ENCODE assay signal across 15 cellular contexts in genomic region chr1:43421976-43422750, GRCh38.
"Had no signal": no experiment of that assay in that cellular context is flagged by ENCODE, and none has a peak within 500 bp of the region (broad histone marks: within the 10 kb centered on the region; RNA-seq: fewer than 3 reads in every experiment).

No MANE protein-coding gene starts in this region.

- H3K27ac ChIP-seq: gastroesophageal sphincter, heart right ventricle, pancreas, tibial artery, uterus had no signal

- H3K27me3 ChIP-seq: gastroesophageal sphincter, heart right ventricle, pancreas, tibial artery, uterus had no signal

- H3K9me3 ChIP-seq: gastroesophageal sphincter, heart right ventricle, pancreas, tibial artery, uterus had no signal

- H3K36me3 ChIP-seq: uterus had no signal

- H3K4me1 ChIP-seq: gastroesophageal sphincter, heart right ventricle, pancreas, tibial artery, uterus had no signal

- DNase-seq: activated CD4-positive, alpha-beta T cell treated with anti-CD3 and anti-CD28 coated beads, Interleukin-2, amount 50 U/mL, for 4 hours; activated naive CD4-positive, alpha-beta T cell treated with anti-CD3 and anti-CD28 coated beads, Interleukin-2, amount 10 ng/mL, durations not matched to agents 7 days and 5 days; activated T-cell treated with anti-CD3 and anti-CD28 coated beads, Interleukin-2, amount 50 U/mL, for 1 hour; dermis blood vessel endothelial cell; heart right ventricle; midbrain; stimulated activated CD4-positive, alpha-beta T cell treated with anti-CD3 and anti-CD28 coated beads, Interleukin-12 subunit alpha, Interleukin-12 subunit beta, amount 100 ng/mL, for 4 hours; stimulated activated CD4-positive, alpha-beta T cell treated with anti-CD3 and anti-CD28 coated beads, Interleukin-2, amount 100 ng/mL, for 24 hours; SW 1271; T-helper 9 cell had no signal

- H3K4me3 ChIP-seq: gastroesophageal sphincter, heart right ventricle, lung, pancreas, tibial artery, uterus had no signal
